ENCODE assay signal across 28 cellular contexts in the genomic region with DNA sequence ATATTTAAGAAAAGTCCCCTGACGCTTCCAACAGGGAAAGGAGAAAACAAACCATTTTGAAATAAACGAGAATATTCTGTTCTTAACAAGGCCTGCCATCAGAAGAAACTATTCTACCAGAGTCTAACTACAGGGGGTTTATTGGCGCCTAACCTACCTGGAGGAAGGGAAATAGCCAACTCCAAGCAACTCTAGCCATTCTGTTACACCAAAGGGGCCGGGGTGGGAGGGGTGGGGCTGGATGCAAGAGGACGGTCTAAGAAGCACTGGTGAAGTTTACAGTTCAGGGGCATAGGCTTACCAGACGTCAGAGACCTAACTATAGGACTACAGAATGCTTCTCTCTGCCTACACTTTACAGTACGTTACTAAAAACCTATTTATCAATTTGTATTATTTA.
"Had no signal": no experiment of that assay in that cellular context is flagged by ENCODE, and none has a peak within 500 bp of the region (broad histone marks: within the 10 kb centered on the region; RNA-seq: fewer than 3 reads in every experiment).

No MANE protein-coding gene starts in this region.

- H3K36me3 ChIP-seq: heart left ventricle, left ventricle myocardium inferior, neural progenitor cell, neutrophil, ovary, prostate gland, sigmoid colon, spleen, suprapubic skin, thoracic aorta, tibial artery, upper lobe of right lung had no signal

- H3K9me3 ChIP-seq: heart left ventricle, left ventricle myocardium inferior, neutrophil, ovary, prostate gland, sigmoid colon, spleen, suprapubic skin, thoracic aorta, tibial artery, upper lobe of right lung had no signal

- H3K27me3 ChIP-seq: heart left ventricle, neural progenitor cell, neutrophil, ovary, sigmoid colon, spleen, suprapubic skin, tibial artery, upper lobe of right lung had no signal

- H3K4me3 ChIP-seq: heart left ventricle, left ventricle myocardium inferior, neural progenitor cell, ovary, prostate gland, sigmoid colon, spleen, suprapubic skin, thoracic aorta, tibial artery, upper lobe of right lung had no signal

- H3K9ac ChIP-seq: neural progenitor cell had no signal

- H3K27ac ChIP-seq: heart left ventricle, left ventricle myocardium inferior, neural progenitor cell, neutrophil, ovary, prostate gland, sigmoid colon, spleen, suprapubic skin, thoracic aorta, tibial artery, upper lobe of right lung had no signal

- DNase-seq: heart left ventricle; hypothalamus; immature natural killer cell; kidney; left ventricle myocardium inferior; naive B cell; natural killer cell; nephron progenitor cell; occipital lobe; ovary; retina; right cardiac atrium; sigmoid colon; small intestine; spleen; stimulated activated CD4-positive, alpha-beta T cell treated with anti-CD3 and anti-CD28 coated beads, Interleukin-4, amount 100 ng/mL, for 24 hours; stimulated activated naive CD4-positive, alpha-beta T cell; tibial artery; trophoblast cell; upper lobe of right lung had no signal

- H3K4me1 ChIP-seq: neural progenitor cell, prostate gland, sigmoid colon, suprapubic skin, tibial artery, upper lobe of right lung had no signal

- ATAC-seq: heart left ventricle; natural killer cell; right cardiac atrium; stimulated activated effector memory CD8-positive, alpha-beta T cell treated with anti-CD3 and anti-CD28 coated beads, Interleukin-12 subunit alpha, Interleukin-12 subunit beta, amount 100 ng/mL, for 72 hours; upper lobe of right lung had no signal

- FAIRE-seq: islet of Langerhans, kidney, small intestine, urothelium cell line had no signal

- H3K4me2 ChIP-seq: neural progenitor cell had no signal

- H2AFZ ChIP-seq: neural progenitor cell had no signal
